ENCODE assay signal across 1 cellular context in genomic region chr17:63442549-63443035, GRCh38.
TF ChIP-seq lines count a peak whose summit lies in the region.

No MANE protein-coding gene starts in this region.

TF ChIP-seq in SK-N-SH treated with all-trans-retinoic acid at 6 μM for 48 hours, 23 proteins besides CTCF, POLR2A, EP300 and RAD21 (continued from another document):
- TF ChIP-seq CREB5 (CRISPR knock-in tag; IDR thresholded peaks at IDR 0.05; ENCODE audit: low read depth) (0 out of 2 replicates have a peak, but pooled peaks have one; percentile 53), TCF4 (CRISPR knock-in tag; IDR thresholded peaks at IDR 0.05; ENCODE audit: borderline replicate concordance) (peak; percentile 100)
